In genomic region chr14:31106768-31107167, GRCh38 we compare ENCODE assay signal across 15 cellular contexts.
A peak's percentile ranks its signal among the peaks of the same experiment; 100 is the strongest.
DNase-seq lines count a peak whose midpoint lies in the region; ATAC-seq, FAIRE-seq and TF ChIP-seq lines count a peak whose summit lies in the region.
"Had no signal": no experiment of that assay in that cellular context is flagged by ENCODE, and none has a peak within 500 bp of the region (broad histone marks: within the 10 kb centered on the region; RNA-seq: fewer than 3 reads in every experiment).

No MANE protein-coding gene starts in this region.

- H3K27ac ChIP-seq in IMR-90 (ENCODE audit: insufficient read depth, low read length), result no peak overlapping the region
- no peak overlapping the region for H3K27ac ChIP-seq in K562 (ENCODE audit: extremely low read depth, low read depth, low read length)
- H3K27ac ChIP-seq in psoas muscle, result peak overlapping the region; percentile 57
- no peak overlapping the region for H3K27ac ChIP-seq in mesendoderm (ENCODE audit: low read depth, low read length)

- peaks cover 5 to 10% of the 10 kb centered on the region in 2 experiments; a peak in 3 of 4 replicates for H3K79me1 ChIP-seq in IMR-90 (ENCODE audit: low read depth in 1 of 2, low read length in 2 of 2)
- H3K79me1 ChIP-seq in mesendoderm (ENCODE audit: low read length), result no peaks in the 10 kb centered on the region

- H3K4me3 Mint-ChIP-seq in activated T-cell treated with anti-CD3 and anti-CD28 coated beads, Interleukin-2, amount 50 U/mL, for 24 hours, result no peak overlapping the region
- H3K4me3 Mint-ChIP-seq: neural crest cell had no signal

- H3K27me3 ChIP-seq in IMR-90 (ENCODE audit: control insufficient read depth, insufficient read depth, low read length) (no peaks in the 10 kb centered on the region), K562 (ENCODE audit: control insufficient read depth in 2 of 2, insufficient read depth in 2 of 2, low read length in 2 of 2) (no peaks in the 10 kb centered on the region), psoas muscle (ENCODE audit: insufficient read depth in 3 of 3, low read length in 2 of 3) (no peaks in the 10 kb centered on the region), mesendoderm (ENCODE audit: insufficient read depth, low read length, poor library complexity) (no peaks in the 10 kb centered on the region)

- H3K18ac ChIP-seq in IMR-90 (ENCODE audit: low read depth, low read length) (no peak overlapping the region), mesendoderm (ENCODE audit: low read length) (no peak overlapping the region)

- H2AFZ ChIP-seq in IMR-90 (replicated peaks; ENCODE audit: low read length, poor library complexity) (no peak overlapping the region), K562 (ENCODE audit: low read depth, low read length) (no peak overlapping the region)

- H3K79me2 ChIP-seq in K562 (ENCODE audit: control insufficient read depth, insufficient read depth, low read length) (no peaks in the 10 kb centered on the region), mesendoderm (ENCODE audit: control insufficient read depth, insufficient read depth, low read length) (no peaks in the 10 kb centered on the region)

- intact Hi-C loops in IMR-90 (cut with micrococcal nuclease) (no loop called here), K562 (cut with micrococcal nuclease) (no loop called here), psoas muscle (cut with DNase I) (loop anchor here in 1 of 2 donors (5.0 kb wide), 1 partner anchor 36 kb away; no protein-coding TSS in a partner anchor)

- POLR2A ChIA-PET in IMR-90 (lab: Charles Lee; ENCODE audit: unreplicated experiment) (no interaction called here), K562 (lab: Yijun Ruan, JAX) (interaction anchor here (0.9 kb wide), 1 partner anchor 16 kb away, joined by 4 read pairs; no protein-coding TSS in a partner anchor)

- TF ChIP-seq RAD21 in IMR-90 (IDR thresholded peaks at IDR 0.05; ENCODE audit: low read length), result no peak
- no peak for TF ChIP-seq RAD21 in K562 (CRISPR knock-in tag; conservative IDR thresholded peaks at IDR 0.05 in 1 of 2, IDR thresholded peaks at IDR 0.05 in 1 of 2)

- no peak for TF ChIP-seq EP300 in K562 (IDR thresholded peaks at IDR 0.05; ENCODE audit: low read length)

- H2BK120ac ChIP-seq in IMR-90 (ENCODE audit: low read depth, low read length) (no peak overlapping the region), mesendoderm (ENCODE audit: low read depth, low read length) (no peak overlapping the region)

- H3K9me3 ChIP-seq in IMR-90 (ENCODE audit: control insufficient read depth, insufficient read depth, low read length) (no peaks in the 10 kb centered on the region), K562 (replicated peaks; ENCODE audit: control insufficient read depth, insufficient read depth, low read depth, low read length) (no peaks in the 10 kb centered on the region; the same call in 1 of the 2 replicates), psoas muscle (no peaks in the 10 kb centered on the region)

- H2BK20ac ChIP-seq in IMR-90 (ENCODE audit: low read depth, low read length), result no peak overlapping the region

- peaks cover 12% of the 10 kb centered on the region for H3K4me1 Mint-ChIP-seq in activated T-cell treated with anti-CD3 and anti-CD28 coated beads, Interleukin-2, amount 50 U/mL, for 24 hours (ENCODE audit: low read depth)
- H3K4me1 Mint-ChIP-seq: neural crest cell had no signal

- H3K56ac ChIP-seq in IMR-90 (ENCODE audit: extremely low read depth, insufficient read depth, low read length) (no peak overlapping the region), mesendoderm (ENCODE audit: low read length) (no peak overlapping the region)

- H4K20me1 ChIP-seq in IMR-90 (ENCODE audit: insufficient read depth, low read length), result no peaks in the 10 kb centered on the region
- no peaks in the 10 kb centered on the region for H4K20me1 ChIP-seq in K562 (replicated peaks; ENCODE audit: control insufficient read depth, insufficient read depth, low read length)

- H3K9me3 Mint-ChIP-seq in activated T-cell treated with anti-CD3 and anti-CD28 coated beads, Interleukin-2, amount 50 U/mL, for 24 hours, result no peaks in the 10 kb centered on the region

- H2BK15ac ChIP-seq in IMR-90 (ENCODE audit: low read depth, low read length), result no peak overlapping the region
- no peak overlapping the region for H2BK15ac ChIP-seq in mesendoderm (replicated peaks; ENCODE audit: low read depth)

- ATAC-seq in IMR-90 (ENCODE audit: low read depth) (0 out of 2 replicates have a peak, but pooled peaks have one; percentile 17), K562 (no peak), psoas muscle (peak; percentile 68 to 81 (median 73)), HG03571 (IDR thresholded peaks at IDR 0.05; ENCODE audit: unreplicated experiment) (no peak)
- ATAC-seq: left cardiac atrium had no signal

- H3K9ac ChIP-seq in IMR-90 (ENCODE audit: low read depth, low read length), result no peak overlapping the region
- H3K9ac ChIP-seq in K562 (ENCODE audit: insufficient read depth in 1 of 2, low read depth in 2 of 2, low read length in 2 of 2), result no peak overlapping the region
- H3K9ac ChIP-seq in mesendoderm (ENCODE audit: low read length), result no peak overlapping the region

- no peak for TF ChIP-seq CTCF in IMR-90 (conservative IDR thresholded peaks at IDR 0.05; ENCODE audit: low read depth, low read length)
- no peak for TF ChIP-seq CTCF in K562 (IDR thresholded peaks at IDR 0.05 in 2 of 3, conservative IDR thresholded peaks at IDR 0.05 in 1 of 3; ENCODE audit: insufficient read depth in 2 of 3, low read depth in 1 of 3, low read length in 3 of 3)
- no peak for TF ChIP-seq CTCF in psoas muscle (IDR thresholded peaks at IDR 0.05)

- TF ChIP-seq POLR2A in IMR-90 (IDR thresholded peaks at IDR 0.05; ENCODE audit: low read depth, low read length) (no peak), K562 (conservative IDR thresholded peaks at IDR 0.05) (no peak)

- H3K4me2 ChIP-seq in IMR-90 (ENCODE audit: low read depth, low read length) (no peak overlapping the region), K562 (ENCODE audit: insufficient read depth, low read length) (no peak overlapping the region), mesendoderm (ENCODE audit: low read length) (no peak overlapping the region)

- H3K27ac Mint-ChIP-seq in activated T-cell treated with anti-CD3 and anti-CD28 coated beads, Interleukin-2, amount 50 U/mL, for 24 hours, result peak overlapping the region; percentile 87

- H2AK5ac ChIP-seq in IMR-90 (ENCODE audit: low read depth, low read length) (no peak overlapping the region), mesendoderm (ENCODE audit: low read length) (no peak overlapping the region)

- H3K9me1 ChIP-seq in IMR-90 (ENCODE audit: insufficient read depth, low read length) (0 out of 2 replicates have a peak, but pooled peaks cover 3% of the 10 kb centered on the region), K562 (ENCODE audit: control insufficient read depth, insufficient read depth, low read length) (no peaks in the 10 kb centered on the region)

- no peak overlapping the region for H3K4ac ChIP-seq in IMR-90 (ENCODE audit: low read depth, low read length)
- no peak overlapping the region for H3K4ac ChIP-seq in mesendoderm (ENCODE audit: low read depth, low read length)

- DNase-seq in activated T-cell treated with anti-CD3 and anti-CD28 coated beads, Interleukin-2, amount 50 U/mL, for 24 hours, result no peak
- no peak for DNase-seq in activated T-cell treated with anti-CD3 and anti-CD28 coated beads, Interleukin-2, amount 50 U/mL, for 1 hour
- DNase-seq in IMR-90 (peak; percentile 56), K562 (ENCODE audit: extremely low read depth in 1 of 4, low spot score in 3 of 4) (no peak), psoas muscle (no peak), NCI-H1436 (lab: John Stamatoyannopoulos, UW) (no peak), mesendoderm (no peak)
- DNase-seq: DND-41, foreskin melanocyte, left cardiac atrium, midbrain, NCI-H1930 had no signal

- H3K36me3 ChIP-seq in IMR-90 (ENCODE audit: control insufficient read depth, insufficient read depth, low read length) (peaks cover 38% of the 10 kb centered on the region), K562 (ENCODE audit: control insufficient read depth, insufficient read depth, low read length) (peaks cover 88% of the 10 kb centered on the region), psoas muscle (ENCODE audit: insufficient read depth in 1 of 2, low read depth in 1 of 2) (peaks cover under 1 to 100% of the 10 kb centered on the region in 2 donors), mesendoderm (ENCODE audit: control insufficient read depth, insufficient read depth, low read length) (peaks cover 4% of the 10 kb centered on the region)

- BruUV-seq in IMR-90 (replicated peaks; lab: Mats Ljungman, UMichigan) (TSS peak; percentile 99), K562 (replicated peaks; lab: Mats Ljungman, UMichigan) (TSS peak; percentile 22)

- in situ Hi-C loops in IMR-90 (cut with MboI; ENCODE audit: low sequenced_read_pairs), result no loop called here
- in situ Hi-C loops in K562 (cut with MboI), result loop anchor here (10.0 kb wide), 1 partner anchor 248 kb away; no protein-coding TSS in a partner anchor

- H3K23ac ChIP-seq in IMR-90 (ENCODE audit: low read depth, low read length) (no peak overlapping the region), mesendoderm (ENCODE audit: low read length) (no peak overlapping the region)

- H3K4me3 ChIP-seq in IMR-90 (ENCODE audit: insufficient read depth, low read depth, low read length) (no peak overlapping the region), K562 (no peak overlapping the region), psoas muscle (no peak overlapping the region), mesendoderm (ENCODE audit: low read length) (no peak overlapping the region)

- no CpG with 5 or more reads among the region's 3 CpGs for WGBS in IMR-90 (ENCODE audit: extremely low coverage in 2 of 2, insufficient read length in 1 of 2), 2 experiments
- WGBS in K562 (ENCODE audit: insufficient coverage, low coverage, missing lambda C conversion rate), result 81% methylated on average over 3 of the region's 3 CpGs
- 73 to 90% (median 82%) methylated on average over 3 of the region's 3 CpGs for WGBS in psoas muscle, 3 donors
- WGBS in mesendoderm (ENCODE audit: extremely low coverage, insufficient coverage, low lambda C conversion rate), result no CpG with 5 or more reads among the region's 3 CpGs

- dilution Hi-C loops in IMR-90 (cut with HindIII; ENCODE audit: low sequenced_read_pairs, unreplicated experiment), result no loop called here

- H4K8ac ChIP-seq in IMR-90 (ENCODE audit: low read depth in 2 of 2, low read length in 2 of 2) (no peak overlapping the region), mesendoderm (ENCODE audit: low read depth, low read length) (no peak overlapping the region)

- H4K91ac ChIP-seq in IMR-90 (ENCODE audit: insufficient read depth, low read depth, low read length), result no peak overlapping the region

- H4K5ac ChIP-seq in IMR-90 (ENCODE audit: low read depth, low read length) (no peak overlapping the region), mesendoderm (ENCODE audit: low read length) (no peak overlapping the region)

- H2BK5ac ChIP-seq in IMR-90 (ENCODE audit: low read depth, low read length, poor library complexity, severe bottlenecking) (peak overlapping the region; percentile 42), mesendoderm (ENCODE audit: low read length) (no peak overlapping the region)

- no peaks in the 10 kb centered on the region for H3K27me3 Mint-ChIP-seq in activated T-cell treated with anti-CD3 and anti-CD28 coated beads, Interleukin-2, amount 50 U/mL, for 24 hours

- H3K36me3 Mint-ChIP-seq in activated T-cell treated with anti-CD3 and anti-CD28 coated beads, Interleukin-2, amount 50 U/mL, for 24 hours (ENCODE audit: low read depth), result peaks cover 93% of the 10 kb centered on the region

- CTCF ChIA-PET in IMR-90 (lab: Yijun Ruan, JAX), result interaction anchor here (0.6 to 0.7 kb wide), 2 partner anchors 80 to 93 kb away, joined by 3 to 4 read pairs; partner anchors contain the start of gene STRN3
- CTCF ChIA-PET in K562 (lab: Yijun Ruan, JAX; ENCODE audit: low intra/inter-chr PET ratio), result no interaction called here

- H3K14ac ChIP-seq in IMR-90 (replicated peaks; ENCODE audit: low read depth, low read length), result no peak overlapping the region

- FAIRE-seq in K562 (lab: Jason Lieb, UNC), result no peak
- FAIRE-seq: GM19239 had no signal

- H3K4me1 ChIP-seq in IMR-90 (ENCODE audit: control insufficient read depth, insufficient read depth, low read length) (no peaks in the 10 kb centered on the region), K562 (replicated peaks in 1 of 2; ENCODE audit: control insufficient read depth in 2 of 2, insufficient read depth in 2 of 2, low read length in 2 of 2) (no peaks in the 10 kb centered on the region), psoas muscle (no peaks in the 10 kb centered on the region), mesendoderm (ENCODE audit: control insufficient read depth, low read depth, low read length) (no peaks in the 10 kb centered on the region)

- no peak overlapping the region for H2AK9ac ChIP-seq in IMR-90 (replicated peaks; ENCODE audit: low read depth, low read length, poor library complexity)

Comparison
In these comparisons a context has a peak if more than half of its experiments do, and no peak if none do; other contexts are left out.
1. ATAC-seq: peak in IMR-90 (single experiment) and psoas muscle (4 of 4); none in K562 (single experiment) and HG03571 (single experiment).